Comparison of ENCODE assay signal across 8 cellular contexts in the genomic region with DNA sequence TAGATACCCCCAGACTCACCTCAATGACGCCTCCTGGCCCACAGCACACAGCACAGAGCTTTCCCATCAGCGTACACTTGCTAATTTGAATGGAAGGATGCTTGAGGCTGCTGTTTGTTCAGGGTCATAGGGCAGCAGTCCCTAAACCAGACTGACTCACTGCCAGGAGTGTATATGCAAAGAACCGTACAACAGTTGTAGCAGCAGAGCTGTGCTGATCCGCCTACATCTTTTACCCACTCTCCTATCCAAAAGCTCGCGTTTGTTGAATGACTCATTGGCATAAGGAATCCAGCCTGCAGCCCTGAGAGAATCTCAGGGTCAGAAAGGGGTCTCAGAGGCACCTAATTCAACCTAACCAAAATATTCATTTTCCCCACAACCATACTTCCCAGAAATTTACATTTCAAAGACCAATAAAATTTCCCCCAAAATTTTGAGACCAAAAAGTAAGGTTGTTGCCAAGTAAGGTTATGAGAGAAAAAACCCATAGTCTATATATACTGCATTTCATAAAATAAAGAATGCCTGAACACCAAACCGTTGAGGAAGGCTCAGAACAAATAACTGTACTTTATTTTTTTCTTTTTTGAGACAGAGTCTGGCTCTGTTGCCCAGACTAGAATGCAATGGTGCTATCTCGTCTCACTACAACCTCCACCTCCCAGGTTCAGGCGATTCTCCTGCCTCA.
DNase-seq lines count a peak whose midpoint lies in the region; ATAC-seq and TF ChIP-seq lines count a peak whose summit lies in the region.
"Had no signal": no experiment of that assay in that cellular context is flagged by ENCODE, and none has a peak within 500 bp of the region (broad histone marks: within the 10 kb centered on the region; RNA-seq: fewer than 3 reads in every experiment).

No MANE protein-coding gene starts in this region.

- peak; percentile 31 for DNase-seq in GM10248 (ENCODE audit: extremely low spot score)
- DNase-seq in RKO (ENCODE audit: low spot score) = peak; percentile 52
- peak; percentile 64 to 80 for DNase-seq in cardiac fibroblast (ENCODE audit: low read depth in 2 of 2)
- peak; percentile 43 to 44 for DNase-seq in stimulated activated CD4-positive, alpha-beta T cell treated with anti-CD3 and anti-CD28 coated beads, Interleukin-2, amount 100 ng/mL, for 24 hours
- DNase-seq: NCI-H524 treated with DMSO at 0.1 percent for 48 hours had no signal

- ATAC-seq in GM19023 (IDR thresholded peaks at IDR 0.05; ENCODE audit: unreplicated experiment) (no peak), GM21576 (IDR thresholded peaks at IDR 0.05; ENCODE audit: unreplicated experiment) (no peak), HG03095 (IDR thresholded peaks at IDR 0.05; ENCODE audit: unreplicated experiment) (no peak)

- no peak for TF ChIP-seq CTCF in GM10248 (IDR thresholded peaks at IDR 0.05; ENCODE audit: control extremely low read depth, extremely low read depth, low read depth, missing control alignments)
- TF ChIP-seq CTCF in cardiac fibroblast (IDR thresholded peaks at IDR 0.05; ENCODE audit: low read depth, low read length) = no peak

- POLR2A ChIA-PET in GM10248 (lab: Yijun Ruan, JAX) = no interaction called here

- CTCF ChIA-PET in GM10248 (lab: Yijun Ruan, JAX) = interaction anchor here (1.0 to 1.7 kb wide), 4 partner anchors 12 to 201 kb away, joined by 3 to 6 read pairs (median 3); no protein-coding TSS in a partner anchor

- H3K4me3 ChIP-seq in cardiac fibroblast (replicated peaks in 1 of 2; ENCODE audit: low read depth in 2 of 2, low read length in 2 of 2) = no peak overlapping the region
